ENCODE assay signal across 23 cellular contexts in genomic region chr5:2704806-2705645, GRCh38. TPM values are rescaled to one million over a fixed set of nuclear protein-coding genes. Genes with fewer than 3 reads are reported as not detected.
"Had no signal": no experiment of that assay in that cellular context is flagged by ENCODE, and none has a peak within 500 bp of the region (broad histone marks: within the 10 kb centered on the region; RNA-seq: fewer than 3 reads in every experiment).

No MANE protein-coding gene starts in this region.

- H3K27ac ChIP-seq: colonic mucosa, dorsolateral prefrontal cortex, esophagus muscularis mucosa, foreskin keratinocyte, gastroesophageal sphincter, heart left ventricle, hepatocyte, left lung, lower lobe of right lung had no signal

- DNase-seq: cerebellar nuclear complex; colonic mucosa; dermis blood vessel endothelial cell; dorsolateral prefrontal cortex; effector CD4-positive, alpha-beta T cell; effector memory CD4-positive, alpha-beta T cell; foreskin keratinocyte; heart left ventricle; hypothalamus; left cardiac atrium; left lung; left ventricle myocardium superior; lower lobe of right lung; mesenchymal stem cell; midbrain had no signal

- FAIRE-seq: endothelial cell of umbilical vein, frontal cortex, islet of Langerhans, keratinocyte had no signal

- H3K4me3 ChIP-seq: colonic mucosa, dorsolateral prefrontal cortex, esophagus muscularis mucosa, gastroesophageal sphincter, heart left ventricle, hepatocyte, left lung, lower lobe of right lung had no signal

- H3K27me3 ChIP-seq: colonic mucosa, hepatocyte had no signal

- H2AFZ ChIP-seq: hepatocyte had no signal

- H3K4me2 ChIP-seq: hepatocyte had no signal

- H3K79me2 ChIP-seq: hepatocyte had no signal

- H3K4me1 ChIP-seq: colonic mucosa, esophagus muscularis mucosa, foreskin keratinocyte, gastroesophageal sphincter, heart left ventricle, left lung, lower lobe of right lung had no signal

- H3K9me3 ChIP-seq: colonic mucosa, esophagus muscularis mucosa, gastroesophageal sphincter, heart left ventricle, left lung, lower lobe of right lung had no signal

- H3K36me3 ChIP-seq: colonic mucosa, esophagus muscularis mucosa, gastroesophageal sphincter, heart left ventricle, left lung, lower lobe of right lung had no signal

RNA-seq across cellular contexts. Expression of gene IRX2, which starts 46.5 kb away (rescaled TPM):
- total RNA-seq: endothelial cell of umbilical vein, mononuclear cell had no signal
- polyA plus RNA-seq: endothelial cell of umbilical vein had no signal
